Comparison of ENCODE assay signal across 8 cellular contexts in genomic region chr21:39348355-39349210, GRCh38. TPM values are rescaled to one million over a fixed set of nuclear protein-coding genes. Genes with fewer than 3 reads are reported as not detected.
DNase-seq lines count a peak whose midpoint lies in the region; ATAC-seq and TF ChIP-seq lines count a peak whose summit lies in the region.

HMGN1 (minus strand) TSS chr21:39349088; CDS start chr21:39348917, 171 bp downstream.

- TF ChIP-seq POLR2A in GM19099 (IDR thresholded peaks at IDR 0.05; ENCODE audit: extremely low read depth, insufficient read length, low read depth): peak; percentile 74

- peak within 1 kb of the TSS; percentile 86 for H3K4me3 ChIP-seq in AG10803 (ENCODE audit: low read length)

- TF ChIP-seq CTCF in AG10803 (conservative IDR thresholded peaks at IDR 0.05; ENCODE audit: low read length): no peak

- peak; percentile 32 for ATAC-seq in HG03378 (IDR thresholded peaks at IDR 0.05; ENCODE audit: unreplicated experiment)

- DNase-seq in AG10803 (ENCODE audit: low read depth) (peak; percentile 83), NCI-H460 (ENCODE audit: extremely low read depth, low read depth) (peak; percentile 43), cerebellar cortex (ENCODE audit: low spot score) (peak; percentile 73), kidney tubule cell (ENCODE audit: low spot score) (peak; percentile 91)
- peak; percentile 87 for DNase-seq in activated CD4-positive, CD25-positive, alpha-beta regulatory T cell treated with anti-CD3 and anti-CD28 coated beads, Interleukin-2, amount 50 U/mL, for 72 hours
- DNase-seq in stimulated activated CD4-positive, alpha-beta T cell treated with anti-CD3 and anti-CD28 coated beads, Interleukin-1b, Interleukin-23, amount 100 ng/mL, for 24 hours (ENCODE audit: low read depth in 4 of 4, low spot score in 1 of 4): peak; percentile 72 to 88 (median 80)

RNA-seq across cellular contexts. Expression of gene HMGN1, which starts in this region (rescaled TPM):
- 201 and 206 TPM in 2 replicates for total RNA-seq in NCI-H460 (2014; rRNA removed; shearing (Covaris generic))
- polyA plus RNA-seq in NCI-H460 (2014; cell fraction: nucleus; rRNA removed): 447 and 481 TPM in 2 replicates

Comparison
In these comparisons a context has a peak if more than half of its experiments do, and no peak if none do; other contexts are left out.
1. Peak in every context shown above with its lines: DNase-seq, ATAC-seq and H3K4me3 ChIP-seq.